Comparison of ENCODE assay signal across 7 cellular contexts in the genomic region with DNA sequence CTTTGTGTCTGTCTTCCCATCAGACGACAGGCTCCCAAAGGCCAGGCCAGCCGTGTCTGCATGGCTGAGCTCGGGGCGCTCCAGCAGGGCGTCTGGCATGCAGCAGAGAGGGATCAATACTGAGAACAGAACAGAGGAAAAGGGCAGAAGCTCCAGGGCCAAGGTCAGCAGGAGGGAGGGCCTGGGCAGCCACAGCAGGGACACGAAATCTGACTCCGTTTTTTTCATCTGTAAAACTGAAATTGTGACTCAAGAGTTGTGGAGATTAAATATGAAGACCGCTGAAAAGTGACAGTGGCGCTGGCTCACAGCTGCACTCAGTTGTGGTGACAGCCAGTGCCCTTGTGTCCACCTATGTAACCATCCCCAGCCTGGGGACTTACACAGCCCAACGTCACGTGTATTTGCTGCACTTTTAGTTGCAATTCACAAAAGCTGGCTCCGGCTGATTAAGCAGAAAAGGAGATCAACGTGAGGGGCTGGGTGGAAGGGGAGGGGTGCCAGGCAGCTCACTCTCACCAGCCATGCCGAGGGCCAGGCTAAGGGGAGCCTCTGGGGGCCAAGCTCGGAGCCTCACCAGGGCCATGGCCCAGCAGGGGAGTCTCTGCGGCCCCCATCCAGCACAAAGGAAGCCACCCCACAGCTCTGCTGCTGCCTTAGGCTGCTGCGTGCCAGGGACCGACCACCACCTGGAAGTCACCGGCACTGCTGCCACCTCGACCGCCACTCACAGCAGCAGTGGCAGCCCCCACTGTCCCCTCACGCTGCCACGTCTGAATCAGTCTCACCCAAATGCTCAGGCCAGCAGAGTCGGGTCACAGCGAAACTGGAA.
DNase-seq lines count a peak whose midpoint lies in the region; ATAC-seq, FAIRE-seq and TF ChIP-seq lines count a peak whose summit lies in the region.

No MANE protein-coding gene starts in this region.

- H3K27ac Mint-ChIP-seq in brain = peak overlapping the region; percentile 92 to 98 (median 97)
- peak overlapping the region in 5 of 6 donors; percentile 62 to 85 (median 85) for H3K27ac Mint-ChIP-seq in naive B cell

- H3K4me1 Mint-ChIP-seq in brain (peaks cover 54% of the 10 kb centered on the region), naive B cell (peaks cover 22 to 44% (median 36%) of the 10 kb centered on the region in 3 donors)

- H3K27me3 Mint-ChIP-seq in brain = peaks cover 6% of the 10 kb centered on the region
- H3K27me3 Mint-ChIP-seq in naive B cell = no peaks in the 10 kb centered on the region

- H3K4me3 ChIP-seq in effector memory CD4-positive, alpha-beta T cell (ENCODE audit: insufficient read depth, low read depth, low read length, poor library complexity, severe bottlenecking) = no peak overlapping the region

- H3K9me3 Mint-ChIP-seq in brain (peaks cover 0 to 3% (median 0%) of the 10 kb centered on the region in 5 experiments), naive B cell (no peaks in the 10 kb centered on the region)

- no peaks in the 10 kb centered on the region for H3K27me3 ChIP-seq in effector memory CD4-positive, alpha-beta T cell (replicated peaks; ENCODE audit: control insufficient read depth, insufficient read depth, low read length, poor library complexity, severe bottlenecking)

- H3K36me3 Mint-ChIP-seq in brain (peaks cover 21% of the 10 kb centered on the region), naive B cell (peaks cover 9 to 17% of the 10 kb centered on the region in 2 donors)

- H3K4me1 ChIP-seq in effector memory CD4-positive, alpha-beta T cell (ENCODE audit: control insufficient read depth, insufficient read depth, low read length, poor library complexity, severe bottlenecking) = peaks cover 6% of the 10 kb centered on the region

- H3K9me3 ChIP-seq in effector memory CD4-positive, alpha-beta T cell (ENCODE audit: control insufficient read depth, low read length) = no peaks in the 10 kb centered on the region

- H3K4me3 Mint-ChIP-seq in brain (peak overlapping the region; percentile 61 to 85 (median 78)), naive B cell (peak overlapping the region in 4 of 8 donors; percentile 43 to 86 (median 62))

- H3K36me3 ChIP-seq in effector memory CD4-positive, alpha-beta T cell (ENCODE audit: control insufficient read depth, insufficient read depth, low read length) = no peaks in the 10 kb centered on the region

- no peak overlapping the region for H3K27ac ChIP-seq in effector memory CD4-positive, alpha-beta T cell (ENCODE audit: insufficient read depth, low read length, poor library complexity, severe bottlenecking)

- ATAC-seq in GM21447 (IDR thresholded peaks at IDR 0.05; ENCODE audit: unreplicated experiment) (peak; percentile 10), HG03469 (IDR thresholded peaks at IDR 0.05; ENCODE audit: unreplicated experiment) (peak; percentile 17), naive B cell (ENCODE audit: low read depth in 2 of 2) (peak in 1 of 2 donors; percentile 21)

- no peak for TF ChIP-seq CTCF in brain (conservative IDR thresholded peaks at IDR 0.05)

- no peak for FAIRE-seq in HTR-8/SVneo (lab: Jason Lieb, UNC)

- no peak for DNase-seq in naive B cell
- DNase-seq in central memory CD4-positive, alpha-beta T cell = no peak
- no peak for DNase-seq in HTR-8/SVneo (ENCODE audit: insufficient read length, low spot score)
- no peak for DNase-seq in effector memory CD4-positive, alpha-beta T cell
